ENCODE assay signal across 1 cellular context in genomic region chr10:123995461-123996131, GRCh38.
TF ChIP-seq lines count a peak whose summit lies in the region.

No MANE protein-coding gene starts in this region.

TF ChIP-seq in WTC11, 78 proteins besides CTCF, POLR2A, EP300 and RAD21 (continued from another document):
- TF ChIP-seq E2F5 (CRISPR knock-in tag; IDR thresholded peaks at IDR 0.05) (no peak), TEAD4 (CRISPR knock-in tag; IDR thresholded peaks at IDR 0.05) (no peak), E2F4 (CRISPR knock-in tag; IDR thresholded peaks at IDR 0.05; ENCODE audit: borderline replicate concordance, low read depth) (no peak), ZNF138 (CRISPR knock-in tag; conservative IDR thresholded peaks at IDR 0.05) (0 out of 2 replicates have a peak, but pooled peaks have one; percentile 30), JAZF1 (CRISPR knock-in tag; IDR thresholded peaks at IDR 0.05) (no peak), CREB1 (CRISPR knock-in tag; IDR thresholded peaks at IDR 0.05) (peak; percentile 20; the same call in 1 of the 2 replicates), NFYB (CRISPR knock-in tag; conservative IDR thresholded peaks at IDR 0.05; ENCODE audit: low read depth) (no peak), ZNF512 (CRISPR knock-in tag; IDR thresholded peaks at IDR 0.05; ENCODE audit: borderline replicate concordance) (no peak)
TF ChIP-seq in WTC11: peak in this region for 5.
